9 cellular contexts compared by ENCODE assay signal in genomic region chr3:29683306-29683993, GRCh38.
DNase-seq lines count a peak whose midpoint lies in the region; ATAC-seq and TF ChIP-seq lines count a peak whose summit lies in the region.
"Had no signal": no experiment of that assay in that cellular context is flagged by ENCODE, and none has a peak within 500 bp of the region (broad histone marks: within the 10 kb centered on the region; RNA-seq: fewer than 3 reads in every experiment).

No MANE protein-coding gene starts in this region.

- no peak for TF ChIP-seq CTCF in Panc1 (IDR thresholded peaks at IDR 0.05)

- WGBS in aorta, 2 donors = 2 to 3% methylated on average over 3 of the region's 3 CpGs

- intact Hi-C loops in Panc1 (cut with micrococcal nuclease; ENCODE audit: unreplicated experiment) = no loop called here
- intact Hi-C loops in left ventricle myocardium superior (cut with micrococcal nuclease) = loop anchor here (10.0 kb wide), 1 partner anchor 399 kb away; the partner anchor contains the start of gene RBMS3
- intact Hi-C loops in aorta (cut with DNase I) = no loop called here

- H3K4me3 ChIP-seq in Panc1 (ENCODE audit: low read depth in 2 of 2, low read length in 2 of 2) (no peak overlapping the region), aorta (ENCODE audit: low read length in 2 of 2) (no peak overlapping the region)

- BruUV-seq in Panc1 (replicated peaks; lab: Mats Ljungman, UMichigan) = no TSS peak

- H3K36me3 ChIP-seq in Panc1 (ENCODE audit: control insufficient read depth, insufficient read depth, low read length) = no peaks in the 10 kb centered on the region
- no peaks in the 10 kb centered on the region for H3K36me3 ChIP-seq in aorta (ENCODE audit: control insufficient read depth in 1 of 2, insufficient read depth in 2 of 2, low read length in 1 of 2)

- in situ Hi-C loops in Panc1 (cut with HindIII; ENCODE audit: low pct_unique_long_range_greater_than_20kb, low sequenced_read_pairs) = no loop called here

- no peaks in the 10 kb centered on the region for H3K9me3 ChIP-seq in Panc1 (ENCODE audit: control insufficient read depth, insufficient read depth, low read depth, low read length)
- no peaks in the 10 kb centered on the region for H3K9me3 ChIP-seq in aorta (ENCODE audit: control insufficient read depth, low read length)

- POLR2A ChIA-PET in HEK293T (lab: Yijun Ruan, JAX) (no interaction called here), Panc1 (lab: Charles Lee) (no interaction called here)

- ATAC-seq in Panc1 (peak; percentile 17; the same call in 1 of the 2 replicates), left ventricle myocardium superior (peak; percentile 86), aorta (ENCODE audit: low FRiP score) (peak; percentile 49)

- CTCF ChIA-PET in HEK293T (lab: Yijun Ruan, JAX) = no interaction called here
- CTCF ChIA-PET in Panc1 (lab: Charles Lee) = interaction anchor here (1.1 kb wide), 1 partner anchor 12 kb away, joined by 3 read pairs; no protein-coding TSS in a partner anchor

- DNase-seq in ELF-1 (ENCODE audit: low read depth, low spot score) = peak; percentile 37
- DNase-seq in HEK293T (ENCODE audit: extremely low spot score) = peak; percentile 17
- DNase-seq in Panc1 (ENCODE audit: low read depth, low spot score) = no peak
- DNase-seq in left ventricle myocardium superior = no peak
- DNase-seq in aorta = no peak
- DNase-seq in activated T-cell treated with anti-CD3 and anti-CD28 coated beads, Interleukin-2, amount 50 U/mL, for 48 hours = no peak
- no peak for DNase-seq in NCI-H526 treated with DMSO at 0.1 percent for 48 hours (lab: John Stamatoyannopoulos, UW)
- no peak for DNase-seq in NCI-H1105 treated with DMSO at 0.1 percent for 48 hours (lab: John Stamatoyannopoulos, UW)
- DNase-seq: activated naive CD8-positive, alpha-beta T cell treated with anti-CD3 and anti-CD28 coated beads, Interleukin-2, amount 10 ng/mL, durations not matched to agents 7 days and 5 days had no signal

- H3K27ac ChIP-seq in Panc1 (ENCODE audit: low read length) = peak overlapping the region; percentile 48; the same call in 1 of the 2 replicates
- peak overlapping the region; percentile 67 to 84 for H3K27ac ChIP-seq in aorta (ENCODE audit: low read depth in 1 of 2, low read length in 2 of 2)

- H3K27me3 ChIP-seq in Panc1 (ENCODE audit: control insufficient read depth, insufficient read depth, low read length) = no peaks in the 10 kb centered on the region
- no peaks in the 10 kb centered on the region for H3K27me3 ChIP-seq in aorta (ENCODE audit: control insufficient read depth in 1 of 2, insufficient read depth in 2 of 2, low read length in 1 of 2)

- no peaks in the 10 kb centered on the region for H3K4me1 ChIP-seq in Panc1 (ENCODE audit: control insufficient read depth, insufficient read depth, low read length)
- peaks cover 0 to 6% of the 10 kb centered on the region in 2 donors for H3K4me1 ChIP-seq in aorta (ENCODE audit: control insufficient read depth in 1 of 2, insufficient read depth in 2 of 2, low read length in 2 of 2)

TF ChIP-seq in HEK293T, 16 proteins besides CTCF, POLR2A, EP300 and RAD21:
- TF ChIP-seq L3MBTL2 (conservative IDR thresholded peaks at IDR 0.05) (no peak), PKNOX1 (IDR thresholded peaks at IDR 0.05) (peak; percentile 43; the same call in 1 of the 2 replicates)

Comparison
In these comparisons a context has a peak if more than half of its experiments do, and no peak if none do; other contexts are left out.
1. DNase-seq: peak in ELF-1 (single experiment) and HEK293T (single experiment); none in Panc1 (single experiment), left ventricle myocardium superior (single experiment), aorta (0 of 2), activated T-cell treated with anti-CD3 and anti-CD28 coated beads, Interleukin-2, amount 50 U/mL, for 48 hours (0 of 2), NCI-H526 treated with DMSO at 0.1 percent for 48 hours (single experiment) and NCI-H1105 treated with DMSO at 0.1 percent for 48 hours (single experiment).
2. ATAC-seq: peak in every context shown above with its lines; median percentile 86 in left ventricle myocardium superior; 49 in aorta; 17 in Panc1.